7 cellular contexts compared by ENCODE assay signal in genomic region chr2:159285433-159285832, GRCh38. TPM values are rescaled to one million over a fixed set of nuclear protein-coding genes. Genes with fewer than 3 reads are reported as not detected.
DNase-seq lines count a peak whose midpoint lies in the region; TF ChIP-seq lines count a peak whose summit lies in the region.

No MANE protein-coding gene starts in this region.

- no peak overlapping the region for H3K27ac Mint-ChIP-seq in activated CD4-positive, alpha-beta memory T cell treated with anti-CD3 and anti-CD28 coated beads for 36 hours

- intact Hi-C loops in activated CD4-positive, alpha-beta memory T cell treated with anti-CD3 and anti-CD28 coated beads for 36 hours (cut with micrococcal nuclease), result loop anchor here (10.0 kb wide), 1 partner anchor 619 kb away; the partner anchor contains the start of gene LY75

- H3K27me3 ChIP-seq in iPS-15b (ENCODE audit: control insufficient read depth, insufficient read depth, low read length) (no peaks in the 10 kb centered on the region), smooth muscle cell (ENCODE audit: low read depth) (no peaks in the 10 kb centered on the region)

- no peaks in the 10 kb centered on the region for H4K20me1 ChIP-seq in smooth muscle cell (ENCODE audit: low read depth)

- H3K9me3 Mint-ChIP-seq in activated CD4-positive, alpha-beta memory T cell treated with anti-CD3 and anti-CD28 coated beads for 36 hours, result no peaks in the 10 kb centered on the region

- H3K4me3 Mint-ChIP-seq in activated CD4-positive, alpha-beta memory T cell treated with anti-CD3 and anti-CD28 coated beads for 36 hours, result peak overlapping the region; percentile 75

- no peaks in the 10 kb centered on the region for H3K9me3 ChIP-seq in HEK293 (ENCODE audit: control insufficient read depth, insufficient read depth, low read depth, low read length)
- no peaks in the 10 kb centered on the region for H3K9me3 ChIP-seq in iPS-15b (ENCODE audit: control insufficient read depth, insufficient read depth, low read length)
- H3K9me3 ChIP-seq in smooth muscle cell (replicated peaks; ENCODE audit: low read depth), result no peaks in the 10 kb centered on the region

- H3K27ac ChIP-seq in HEK293 (ENCODE audit: extremely low read depth, low read depth, low read length) (no peak overlapping the region), smooth muscle cell (ENCODE audit: low read depth) (peak overlapping the region; percentile 65)

- peaks cover 15% of the 10 kb centered on the region for H3K4me1 Mint-ChIP-seq in activated CD4-positive, alpha-beta memory T cell treated with anti-CD3 and anti-CD28 coated beads for 36 hours (ENCODE audit: low read depth)

- CTCF ChIA-PET in HEK293 (lab: Yijun Ruan, JAX), result no interaction called here
- CTCF ChIA-PET in activated CD4-positive, alpha-beta memory T cell treated with anti-CD3 and anti-CD28 coated beads for 36 hours (lab: Charles Lee), result interaction anchor here (0.5 kb wide), 1 partner anchor 119 kb away, joined by 3 read pairs; no protein-coding TSS in a partner anchor

- H3K79me2 ChIP-seq in smooth muscle cell (ENCODE audit: low read depth), result peaks cover 8% of the 10 kb centered on the region

- H3F3A ChIP-seq in smooth muscle cell (ENCODE audit: low read depth), result no peaks in the 10 kb centered on the region

- peaks cover 3% of the 10 kb centered on the region for H3K36me3 Mint-ChIP-seq in activated CD4-positive, alpha-beta memory T cell treated with anti-CD3 and anti-CD28 coated beads for 36 hours

- TF ChIP-seq CTCF in HEK293 (tag by site-specific recombination; IDR thresholded peaks at IDR 0.05), result no peak
- no peak for TF ChIP-seq CTCF in smooth muscle cell (IDR thresholded peaks at IDR 0.05; ENCODE audit: borderline replicate concordance, insufficient read depth, poor library complexity, severe bottlenecking)

- no peak overlapping the region for H2AFZ ChIP-seq in smooth muscle cell (ENCODE audit: low read depth)

- WGBS in smooth muscle cell (ENCODE audit: low lambda C conversion rate), result 89% methylated on average over 11 of the region's 11 CpGs

- peak overlapping the region; percentile 90 for H3K4me3 ChIP-seq in HEK293 (ENCODE audit: low read depth, low read length)
- peak overlapping the region; percentile 72 for H3K4me3 ChIP-seq in iPS-15b (ENCODE audit: low read depth, low read length)
- H3K4me3 ChIP-seq in smooth muscle cell, result peak overlapping the region; percentile 89

- peaks cover 0 to 15% of the 10 kb centered on the region in 2 experiments; a peak in 2 of 3 replicates for H3K36me3 ChIP-seq in HEK293 (ENCODE audit: control insufficient read depth in 2 of 2, insufficient read depth in 1 of 2, low read length in 2 of 2)
- H3K36me3 ChIP-seq in iPS-15b (ENCODE audit: control insufficient read depth, insufficient read depth, low read length), result no peaks in the 10 kb centered on the region
- no peaks in the 10 kb centered on the region for H3K36me3 ChIP-seq in smooth muscle cell (ENCODE audit: low read depth)

- no peak for DNase-seq in activated CD4-positive, alpha-beta memory T cell treated with anti-CD3 and anti-CD28 coated beads for 36 hours
- no peak for DNase-seq in smooth muscle cell (lab: John Stamatoyannopoulos, UW; ENCODE audit: unreplicated experiment)
- no peak for DNase-seq in NCI-H1048 (lab: John Stamatoyannopoulos, UW)
- no peak for DNase-seq in OCI-M1 (lab: John Stamatoyannopoulos, UW)
- no peak for DNase-seq in effector CD8-positive, alpha-beta T cell (lab: John Stamatoyannopoulos, UW)

- H3K27me3 Mint-ChIP-seq in activated CD4-positive, alpha-beta memory T cell treated with anti-CD3 and anti-CD28 coated beads for 36 hours, result no peaks in the 10 kb centered on the region

- H3K4me2 ChIP-seq in smooth muscle cell, result peak overlapping the region; percentile 90

- POLR2A ChIA-PET in HEK293 (lab: Yijun Ruan, JAX), result interaction anchor here (0.9 to 1.5 kb wide), 2 partner anchors 329 to 331 kb away, joined by 4 to 12 read pairs; partner anchors contain the start of gene BAZ2B
- POLR2A ChIA-PET in activated CD4-positive, alpha-beta memory T cell treated with anti-CD3 and anti-CD28 coated beads for 36 hours (lab: Charles Lee), result no interaction called here

- H3K9ac ChIP-seq in iPS-15b (ENCODE audit: low read depth, low read length) (no peak overlapping the region), smooth muscle cell (ENCODE audit: low read depth) (no peak overlapping the region)

- peaks cover 9% of the 10 kb centered on the region; the same call in 1 of the 2 replicates for H3K4me1 ChIP-seq in HEK293 (ENCODE audit: control insufficient read depth, insufficient read depth, low read length)
- H3K4me1 ChIP-seq in iPS-15b (ENCODE audit: control insufficient read depth, insufficient read depth, low read length), result no peaks in the 10 kb centered on the region
- peaks cover 6% of the 10 kb centered on the region for H3K4me1 ChIP-seq in smooth muscle cell (ENCODE audit: low read depth)

TF ChIP-seq in HEK293, 187 proteins besides CTCF, POLR2A, EP300 and RAD21:
- TF ChIP-seq SCRT2 (tag by site-specific recombination; IDR thresholded peaks at IDR 0.05) (0 out of 2 replicates have a peak, but pooled peaks have one; percentile 6), ZBTB48 (tag by site-specific recombination; IDR thresholded peaks at IDR 0.05) (no peak), ZNF121 (tag by site-specific recombination; IDR thresholded peaks at IDR 0.05) (peak; percentile 58; the same call in 1 of the 2 replicates)

RNA-seq across cellular contexts. Expression of gene WDSUB1, which starts 1.1 kb away (rescaled TPM):
- 1 to 10 TPM; 5.9 to 6.0 TPM for total RNA-seq in activated CD4-positive, alpha-beta memory T cell treated with anti-CD3 and anti-CD28 coated beads for 36 hours
- 4.3 and 4.6 TPM in 2 replicates for total RNA-seq in smooth muscle cell
- polyA plus RNA-seq in smooth muscle cell, result 3.6 and 6.3 TPM in 2 replicates
